1 cellular context compared by ENCODE assay signal in genomic region chr2:67066782-67067181, GRCh38.
TF ChIP-seq lines count a peak whose summit lies in the region.

No MANE protein-coding gene starts in this region.

TF ChIP-seq in GM23338, 12 proteins besides CTCF, POLR2A, EP300 and RAD21 (continued from another document):
- TF ChIP-seq ZNF462 (CRISPR knock-in tag; IDR thresholded peaks at IDR 0.05) (no peak), POLR2AphosphoS5 (IDR thresholded peaks at IDR 0.05; ENCODE audit: low read depth) (no peak), JUNB (IDR thresholded peaks at IDR 0.05; ENCODE audit: unreplicated experiment) (no peak), STAT1 (IDR thresholded peaks at IDR 0.05; ENCODE audit: unreplicated experiment) (no peak), CREB1 (CRISPR knock-in tag; IDR thresholded peaks at IDR 0.05; ENCODE audit: low read depth) (no peak), ZNF331 (CRISPR knock-in tag; IDR thresholded peaks at IDR 0.05; ENCODE audit: low read depth) (no peak), EZH2 (IDR thresholded peaks at IDR 0.05; ENCODE audit: low read depth, unreplicated experiment) (no peak), NANOG (IDR thresholded peaks at IDR 0.05; ENCODE audit: borderline replicate concordance) (no peak)
- TF ChIP-seq, protein P1, sequence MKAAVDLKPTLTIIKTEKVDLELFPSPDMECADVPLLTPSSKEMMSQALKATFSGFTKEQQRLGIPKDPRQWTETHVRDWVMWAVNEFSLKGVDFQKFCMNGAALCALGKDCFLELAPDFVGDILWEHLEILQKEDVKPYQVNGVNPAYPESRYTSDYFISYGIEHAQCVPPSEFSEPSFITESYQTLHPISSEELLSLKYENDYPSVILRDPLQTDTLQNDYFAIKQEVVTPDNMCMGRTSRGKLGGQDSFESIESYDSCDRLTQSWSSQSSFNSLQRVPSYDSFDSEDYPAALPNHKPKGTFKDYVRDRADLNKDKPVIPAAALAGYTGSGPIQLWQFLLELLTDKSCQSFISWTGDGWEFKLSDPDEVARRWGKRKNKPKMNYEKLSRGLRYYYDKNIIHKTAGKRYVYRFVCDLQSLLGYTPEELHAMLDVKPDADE (IDR thresholded peaks at IDR 0.05), result no peak
